10 cellular contexts compared by ENCODE assay signal in the genomic region with DNA sequence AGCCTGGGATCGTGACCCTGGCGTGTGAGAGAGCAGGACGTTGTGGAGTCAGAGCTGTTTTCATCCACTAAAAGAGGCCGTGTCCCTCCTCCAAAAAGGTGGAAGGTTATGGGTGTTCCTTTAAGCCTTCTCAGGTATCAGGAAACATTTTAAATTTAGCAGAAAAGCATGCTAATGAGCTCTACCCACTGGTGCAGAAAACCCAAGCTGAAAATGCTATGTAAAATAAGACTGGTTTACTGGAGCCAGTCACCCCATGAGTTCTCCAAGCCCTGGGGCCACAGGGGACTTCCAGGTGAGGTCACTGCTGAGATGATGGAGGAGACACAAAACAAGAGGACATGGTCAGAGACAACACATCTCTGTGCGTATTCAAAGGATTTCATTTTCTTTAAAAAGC. TPM values are rescaled to one million over a fixed set of nuclear protein-coding genes. Genes with fewer than 3 reads are reported as not detected.
DNase-seq lines count a peak whose midpoint lies in the region; ATAC-seq, FAIRE-seq and TF ChIP-seq lines count a peak whose summit lies in the region.
"Had no signal": no experiment of that assay in that cellular context is flagged by ENCODE, and none has a peak within 500 bp of the region (broad histone marks: within the 10 kb centered on the region; RNA-seq: fewer than 3 reads in every experiment).

No MANE protein-coding gene starts in this region.

- H3K79me1 ChIP-seq in H1 (ENCODE audit: low read depth, low read length) = no peaks in the 10 kb centered on the region

- CTCF ChIA-PET in H1 (lab: Charles Lee; ENCODE audit: partially characterized antibody) = interaction anchor here (0.6 to 2.2 kb wide), 5 partner anchors 13 to 631 kb away, joined by 3 to 10 read pairs (median 4); no protein-coding TSS in a partner anchor

- 84% methylated on average over 5 of the region's 5 CpGs; no CpG with 5 or more reads in 1 of the 2 experiments for WGBS in H1 (ENCODE audit: extremely low coverage in 1 of 2, insufficient coverage in 1 of 2, insufficient read length in 1 of 2, insufficient replicate concordance in 2 of 2, low coverage in 1 of 2, low lambda C conversion rate in 2 of 2, missing lambda C conversion rate in 1 of 2), 2 experiments

- H3K9me3 ChIP-seq in right atrium auricular region (no peaks in the 10 kb centered on the region), H1 (ENCODE audit: insufficient read depth in 2 of 2, low read depth in 1 of 2, low read length in 1 of 2) (no peaks in the 10 kb centered on the region), MG63 (no peaks in the 10 kb centered on the region)
- H3K9me3 ChIP-seq: pancreas had no signal

- H3K18ac ChIP-seq in H1 (ENCODE audit: extremely low read depth, low read length) = no peak overlapping the region

- ATAC-seq in left ventricle myocardium superior = peak; percentile 15
- ATAC-seq in HG03342 (IDR thresholded peaks at IDR 0.05; ENCODE audit: unreplicated experiment) = peak; percentile 55
- ATAC-seq in GM18517 (IDR thresholded peaks at IDR 0.05; ENCODE audit: unreplicated experiment) = no peak

- no peak overlapping the region for H3K14ac ChIP-seq in H1 (ENCODE audit: insufficient read length)

- no peak for TF ChIP-seq POLR2A in H1 (IDR thresholded peaks at IDR 0.05; ENCODE audit: control extremely low read depth in 1 of 2, low read depth in 2 of 2, low read length in 2 of 2)

- H2BK12ac ChIP-seq in H1 (ENCODE audit: low read depth, low read length) = no peak overlapping the region

- H2AK5ac ChIP-seq in H1 (ENCODE audit: low read depth, low read length) = no peak overlapping the region

- H2AFZ ChIP-seq in H1 (ENCODE audit: low read length) = no peak overlapping the region

- no peak overlapping the region for H3K27ac ChIP-seq in right atrium auricular region
- H3K27ac ChIP-seq in H1 (ENCODE audit: low read depth, low read length) = 0 out of 2 replicates have a peak overlapping the region, but pooled peaks have one; percentile 26

- H3K79me2 ChIP-seq in H1 (ENCODE audit: control insufficient read depth in 1 of 2, insufficient read depth in 2 of 2, low read length in 2 of 2) = no peaks in the 10 kb centered on the region

- no peak overlapping the region for H4K91ac ChIP-seq in H1 (replicated peaks; ENCODE audit: insufficient read length, low read length)

- no peak overlapping the region for H3K23ac ChIP-seq in H1 (ENCODE audit: insufficient read length)

- POLR2A ChIA-PET in H1 (lab: Charles Lee; ENCODE audit: partially characterized antibody) = interaction anchor here (1.4 to 3.1 kb wide), 6 partner anchors 10 to 112 kb away, joined by 3 to 14 read pairs (median 4); a partner anchor contains a TSS

- no peak for TF ChIP-seq CTCF in right atrium auricular region (IDR thresholded peaks at IDR 0.05)
- TF ChIP-seq CTCF in H1 (IDR thresholded peaks at IDR 0.05; ENCODE audit: control extremely low read depth in 1 of 3, insufficient read depth in 1 of 3, low read depth in 1 of 3, low read length in 3 of 3) = no peak

- TF ChIP-seq EP300 in H1 (IDR thresholded peaks at IDR 0.05; ENCODE audit: borderline replicate concordance in 1 of 2, low read depth in 2 of 2, low read length in 2 of 2) = no peak

- H3K23me2 ChIP-seq in H1 (ENCODE audit: low read depth, low read length) = no peaks in the 10 kb centered on the region

- H3K4me2 ChIP-seq in H1 (ENCODE audit: insufficient read depth in 1 of 2, low read depth in 2 of 2, low read length in 2 of 2) = no peak overlapping the region

- no peaks in the 10 kb centered on the region for H3K27me3 ChIP-seq in right atrium auricular region
- no peaks in the 10 kb centered on the region for H3K27me3 ChIP-seq in H1 (replicated peaks in 1 of 4; ENCODE audit: control insufficient read depth in 3 of 4, extremely low read depth in 1 of 4, insufficient read depth in 3 of 4, low read length in 3 of 4)
- no peaks in the 10 kb centered on the region for H3K27me3 ChIP-seq in MG63
- H3K27me3 ChIP-seq: pancreas had no signal

- no peak for DNase-seq in left ventricle myocardium superior
- DNase-seq in right atrium auricular region (ENCODE audit: low spot score) = no peak
- no peak for DNase-seq in H1 (ENCODE audit: low read depth in 1 of 2, low spot score in 2 of 2)
- DNase-seq in MG63 = no peak
- no peak for DNase-seq in AG08396 (ENCODE audit: low spot score)
- DNase-seq in A172 (ENCODE audit: low spot score) = no peak
- DNase-seq: NCI-H510A treated with DMSO at 0.1 percent for 48 hours, pancreas had no signal

- no peak overlapping the region for H3K4me3 ChIP-seq in right atrium auricular region
- H3K4me3 ChIP-seq in H1 (ENCODE audit: extremely low read depth in 1 of 4, insufficient read depth in 2 of 4, low read depth in 3 of 4, low read length in 4 of 4) = no peak overlapping the region
- H3K4me3 ChIP-seq in MG63 = no peak overlapping the region
- H3K4me3 ChIP-seq: pancreas had no signal

- no peak for TF ChIP-seq RAD21 in H1 (IDR thresholded peaks at IDR 0.05 in 1 of 2, conservative IDR thresholded peaks at IDR 0.05 in 1 of 2; ENCODE audit: low read depth in 2 of 2, low read length in 2 of 2)

- FAIRE-seq in H1 (lab: Jason Lieb, UNC) = no peak
- FAIRE-seq: pancreas had no signal

- intact Hi-C loops in left ventricle myocardium superior (cut with micrococcal nuclease) = no loop called here

- no peak overlapping the region for H3K4ac ChIP-seq in H1 (replicated peaks; ENCODE audit: insufficient read length, low read depth, low read length)

- no peak overlapping the region for H2BK20ac ChIP-seq in H1 (ENCODE audit: low read length)

- H2BK5ac ChIP-seq in H1 (ENCODE audit: low read depth, low read length) = no peak overlapping the region

- peaks cover 7 to 14% of the 10 kb centered on the region in 2 experiments for H4K20me1 ChIP-seq in H1 (replicated peaks in 1 of 2; ENCODE audit: control insufficient read depth in 1 of 2, insufficient read depth in 2 of 2, low read length in 2 of 2)

- H4K8ac ChIP-seq in H1 (ENCODE audit: extremely low read depth, insufficient read depth, low read length) = no peak overlapping the region

- H3K36me3 ChIP-seq in right atrium auricular region = peaks cover 50% of the 10 kb centered on the region
- H3K36me3 ChIP-seq in H1 (ENCODE audit: control insufficient read depth in 2 of 4, insufficient read depth in 4 of 4, low read length in 3 of 4) = peaks cover 14 to 43% (median 38%) of the 10 kb centered on the region in 4 experiments
- H3K36me3 ChIP-seq in MG63 = peaks cover 32% of the 10 kb centered on the region

- no peak overlapping the region for H3K9ac ChIP-seq in H1 (replicated peaks in 1 of 4; ENCODE audit: extremely low read depth in 1 of 4, low read depth in 3 of 4, low read length in 3 of 4)

- no peak overlapping the region for H4K5ac ChIP-seq in H1 (ENCODE audit: insufficient read length, low read depth, low read length)

- no peak overlapping the region for H3K56ac ChIP-seq in H1 (replicated peaks; ENCODE audit: insufficient read length, low read depth, low read length)

- H3K4me1 ChIP-seq in right atrium auricular region (peaks cover 0 to 11% of the 10 kb centered on the region in 2 donors), H1 (replicated peaks in 1 of 4; ENCODE audit: control insufficient read depth in 3 of 4, insufficient read depth in 4 of 4, low read length in 3 of 4) (peaks cover 0 to 4% (median 0%) of the 10 kb centered on the region in 4 experiments; a peak in 2 of 7 replicates)

- no peak overlapping the region for H2BK15ac ChIP-seq in H1 (ENCODE audit: low read length)

- no peak overlapping the region for H2BK120ac ChIP-seq in H1 (replicated peaks; ENCODE audit: low read depth, low read length)

TF ChIP-seq in H1, 55 proteins besides CTCF, POLR2A, EP300 and RAD21 (continues in another document):
- no peak for TF ChIP-seq SP4 (IDR thresholded peaks at IDR 0.05; ENCODE audit: low read length)
- no peak for TF ChIP-seq KDM1A (IDR thresholded peaks at IDR 0.05; ENCODE audit: borderline replicate concordance, low read length)
- TF ChIP-seq SIX5 (IDR thresholded peaks at IDR 0.05; ENCODE audit: low read depth, low read length) = no peak
- TF ChIP-seq EGR1 (IDR thresholded peaks at IDR 0.05; ENCODE audit: borderline replicate concordance, low read depth, low read length) = no peak
- TF ChIP-seq, protein P1, sequence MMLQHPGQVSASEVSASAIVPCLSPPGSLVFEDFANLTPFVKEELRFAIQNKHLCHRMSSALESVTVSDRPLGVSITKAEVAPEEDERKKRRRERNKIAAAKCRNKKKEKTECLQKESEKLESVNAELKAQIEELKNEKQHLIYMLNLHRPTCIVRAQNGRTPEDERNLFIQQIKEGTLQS (IDR thresholded peaks at IDR 0.05; ENCODE audit: insufficient read depth, low read depth, low read length) = no peak
- no peak for TF ChIP-seq EZH2 (IDR thresholded peaks at IDR 0.05; ENCODE audit: low read depth, low read length, severe bottlenecking)
- no peak for TF ChIP-seq CBX5 (IDR thresholded peaks at IDR 0.05; ENCODE audit: low read depth, low read length)
- no peak for TF ChIP-seq MAFK (IDR thresholded peaks at IDR 0.05; ENCODE audit: low read depth, low read length)
- no peak for TF ChIP-seq NANOG (IDR thresholded peaks at IDR 0.05; ENCODE audit: insufficient read depth, low read depth, low read length, poor library complexity, severe bottlenecking)

RNA-seq across cellular contexts. Expression of a gene that starts 14.0 kb away (rescaled TPM):
- total RNA-seq in left ventricle myocardium superior (12.1 TPM), right atrium auricular region (10 to 100 TPM in 1 of 2 donors, 1 to 10 TPM in 1; 9.3 to 10.9 TPM)
- 24.0 and 24.3 TPM in 2 replicates for total RNA-seq in H1 (2021; fragmentation: NEBNext Ultra II Directional; extraction: Animal tissue kit (Norgen Biotek cat#: 25700))
- polyA plus RNA-seq in H1 (2011; rRNA removed) = 32.1 and 33.7 TPM in 2 replicates
- polyA plus RNA-seq in H1 (2011; cell fraction: cytosol; rRNA removed) = 29.1 TPM
- polyA plus RNA-seq in H1 (2011; cell fraction: nucleus; rRNA removed) = 42.8 TPM
- 23.2 to 29.4 TPM (median 24.3 TPM) in 4 replicates for polyA plus RNA-seq in H1 (2012, experiment 1 of 2)
- 31.8 TPM for polyA plus RNA-seq in H1 (2012, experiment 2 of 2)
- polyA plus RNA-seq in H1 (2013, experiment 1 of 2) = 21.8 TPM
- polyA plus RNA-seq in H1 (2013, experiment 2 of 2) = 20.6 TPM
- 31.9 and 32.0 TPM in 2 replicates for polyA minus RNA-seq in H1 (2011; rRNA and poly(A)+ RNA removed)
- 29.7 TPM for polyA minus RNA-seq in H1 (2011; cell fraction: cytosol; rRNA and poly(A)+ RNA removed)
- polyA minus RNA-seq in H1 (2011; cell fraction: nucleus; rRNA and poly(A)+ RNA removed) = 47.5 TPM
- total RNA-seq in MG63 (2014; rRNA removed; shearing (Covaris generic); ENCODE audit: low replicate concordance) = 12.0 and 30.8 TPM in 2 replicates
- 5.4 and 9.2 TPM in 2 replicates for total RNA-seq in A172 (2014; rRNA removed; shearing (Covaris generic))
